Comparison of ENCODE assay signal across 8 cellular contexts in genomic region chr12:56221757-56222530, GRCh38. TPM values are rescaled to one million over a fixed set of nuclear protein-coding genes. Genes with fewer than 3 reads are reported as not detected.
A peak's percentile ranks its signal among the peaks of the same experiment; 100 is the strongest.
DNase-seq lines count a peak whose midpoint lies in the region; ATAC-seq and TF ChIP-seq lines count a peak whose summit lies in the region.

Gene RNF41, minus strand, starts transcription at chr12:56221922. Its CDS starts 7,875 bp downstream, at chr12:56214047.

- peak within 1 kb of the TSS; percentile 89 for H3K9ac ChIP-seq in SK-N-MC (ENCODE audit: insufficient read length)

- H3K36me3 ChIP-seq in SK-N-MC (ENCODE audit: insufficient read depth, low read length) (no peaks in the 10 kb centered on the region), gastroesophageal sphincter (peaks cover 0 to 16% of the 10 kb centered on the region in 2 donors)

- no peaks in the 10 kb centered on the region for H3K27me3 ChIP-seq in gastroesophageal sphincter

- H3K27ac ChIP-seq in SK-N-MC (peak within 1 kb of the TSS; percentile 88), gastroesophageal sphincter (peak within 1 kb of the TSS; percentile 93 to 99 (median 97))

- peak within 1 kb of the TSS; percentile 85 for H3K4me3 ChIP-seq in NB4 (ENCODE audit: low read depth, low read length)
- peak within 1 kb of the TSS; percentile 98 for H3K4me3 ChIP-seq in SK-N-MC
- peak within 1 kb of the TSS; percentile 77 to 93 for H3K4me3 ChIP-seq in gastroesophageal sphincter

- WGBS in gastroesophageal sphincter (ENCODE audit: low coverage in 1 of 2), 2 donors = 0 to 3% methylated on average over 11 to 15 of the region's 42 CpGs

- peak; percentile 83 for DNase-seq in GM04503 (ENCODE audit: low read depth)
- peak; percentile 96 for DNase-seq in HFFc6
- DNase-seq in NB4 (ENCODE audit: low read depth) = peak; percentile 98
- DNase-seq in SK-N-MC (ENCODE audit: low read depth, low spot score) = peak; percentile 42
- DNase-seq in activated naive CD4-positive, alpha-beta T cell treated with anti-CD3 and anti-CD28 coated beads, Interleukin-2, amount 10 ng/mL, durations not matched to agents 7 days and 5 days = peak; percentile 95
- peak; percentile 92 for DNase-seq in non-pigmented ciliary epithelial cell (ENCODE audit: low read depth)
- peak; percentile 99 for DNase-seq in superior temporal gyrus (ENCODE audit: extremely low spot score)

- peak; percentile 87 for ATAC-seq in gastroesophageal sphincter

- H3K27ac Mint-ChIP-seq in HFFc6 = peak within 1 kb of the TSS; percentile 96
- H3K27ac Mint-ChIP-seq in activated naive CD4-positive, alpha-beta T cell treated with anti-CD3 and anti-CD28 coated beads, Interleukin-2, amount 10 ng/mL, durations not matched to agents 7 days and 5 days = peak within 1 kb of the TSS; percentile 93

- TF ChIP-seq CTCF in HFFc6 (IDR thresholded peaks at IDR 0.05) = peak; percentile 51
- peak; percentile 7 for TF ChIP-seq CTCF in NB4 (IDR thresholded peaks at IDR 0.05; ENCODE audit: low read depth, low read length)
- TF ChIP-seq CTCF in gastroesophageal sphincter (IDR thresholded peaks at IDR 0.05) = peak in 2 of 4 experiments; percentile 34 to 53

- H3K9me3 ChIP-seq in SK-N-MC (ENCODE audit: low read depth, low read length) = no peaks in the 10 kb centered on the region
- no peaks in the 10 kb centered on the region for H3K9me3 ChIP-seq in gastroesophageal sphincter

- CTCF ChIA-PET in activated naive CD4-positive, alpha-beta T cell treated with anti-CD3 and anti-CD28 coated beads, Interleukin-2, amount 10 ng/mL, durations not matched to agents 7 days and 5 days (lab: Charles Lee) = interaction anchor here (0.6 to 4.1 kb wide), 19 partner anchors 12 to 281 kb away, joined by 3 to 34 read pairs (median 4); partner anchors contain the start of genes ANKRD52, ESYT1, SMARCC2 and ZC3H10

- TF ChIP-seq POLR2A in NB4 (IDR thresholded peaks at IDR 0.05; ENCODE audit: extremely low read depth, insufficient read length) = peak; percentile 89
- TF ChIP-seq POLR2A in gastroesophageal sphincter (IDR thresholded peaks at IDR 0.05) = peak; percentile 86 to 93

- TF ChIP-seq EP300 in gastroesophageal sphincter (IDR thresholded peaks at IDR 0.05) = no peak

- H3K4me1 Mint-ChIP-seq in HFFc6 (ENCODE audit: low read depth) = peaks cover 32% of the 10 kb centered on the region
- peaks cover 53% of the 10 kb centered on the region for H3K4me1 Mint-ChIP-seq in activated naive CD4-positive, alpha-beta T cell treated with anti-CD3 and anti-CD28 coated beads, Interleukin-2, amount 10 ng/mL, durations not matched to agents 7 days and 5 days

- H3K9me3 Mint-ChIP-seq in HFFc6 = no peaks in the 10 kb centered on the region
- H3K9me3 Mint-ChIP-seq in activated naive CD4-positive, alpha-beta T cell treated with anti-CD3 and anti-CD28 coated beads, Interleukin-2, amount 10 ng/mL, durations not matched to agents 7 days and 5 days = no peaks in the 10 kb centered on the region

- no peaks in the 10 kb centered on the region for H3K36me3 Mint-ChIP-seq in HFFc6 (ENCODE audit: low read depth)
- peaks cover 8% of the 10 kb centered on the region for H3K36me3 Mint-ChIP-seq in activated naive CD4-positive, alpha-beta T cell treated with anti-CD3 and anti-CD28 coated beads, Interleukin-2, amount 10 ng/mL, durations not matched to agents 7 days and 5 days

- peaks cover 9% of the 10 kb centered on the region for H3K27me3 Mint-ChIP-seq in HFFc6 (ENCODE audit: insufficient read depth)
- no peaks in the 10 kb centered on the region for H3K27me3 Mint-ChIP-seq in activated naive CD4-positive, alpha-beta T cell treated with anti-CD3 and anti-CD28 coated beads, Interleukin-2, amount 10 ng/mL, durations not matched to agents 7 days and 5 days

- H3K4me1 ChIP-seq in gastroesophageal sphincter = peaks cover 0 to 78% (median 27%) of the 10 kb centered on the region in 3 donors

- H3K4me3 Mint-ChIP-seq in HFFc6 = peak within 1 kb of the TSS; percentile 94
- peak within 1 kb of the TSS; percentile 99 for H3K4me3 Mint-ChIP-seq in activated naive CD4-positive, alpha-beta T cell treated with anti-CD3 and anti-CD28 coated beads, Interleukin-2, amount 10 ng/mL, durations not matched to agents 7 days and 5 days

RNA-seq across cellular contexts. Expression of gene RNF41, which starts in this region (rescaled TPM):
- total RNA-seq in HFFc6 (2021; fragmentation: NEBNext Ultra II Directional; extraction: Animal tissue kit (Norgen Biotek cat#: 25700)) = 100 to 1,000 TPM in 1 of 6 experiments, 10 to 100 TPM in 5; 65.9 to 103 (median 71.2) TPM
- 100 to 1,000 TPM in 2 of 4 donors, 10 to 100 TPM in 2; 63.7 to 119 (median 102) TPM for total RNA-seq in gastroesophageal sphincter

Comparison
In these comparisons a context has a peak if more than half of its experiments do, and no peak if none do; other contexts are left out.
1. Peak in every context shown above with its lines: DNase-seq, ATAC-seq, H3K4me3 ChIP-seq and H3K27ac ChIP-seq.
2. DNase-seq: peak in every context shown above with its lines; median percentile 99 in superior temporal gyrus; 98 in NB4; 96 in HFFc6; 95 in activated naive CD4-positive, alpha-beta T cell treated with anti-CD3 and anti-CD28 coated beads, Interleukin-2, amount 10 ng/mL, durations not matched to agents 7 days and 5 days; 92 in non-pigmented ciliary epithelial cell; 83 in GM04503; 42 in SK-N-MC.